ENCODE assay signal across 1 cellular context in the genomic region with DNA sequence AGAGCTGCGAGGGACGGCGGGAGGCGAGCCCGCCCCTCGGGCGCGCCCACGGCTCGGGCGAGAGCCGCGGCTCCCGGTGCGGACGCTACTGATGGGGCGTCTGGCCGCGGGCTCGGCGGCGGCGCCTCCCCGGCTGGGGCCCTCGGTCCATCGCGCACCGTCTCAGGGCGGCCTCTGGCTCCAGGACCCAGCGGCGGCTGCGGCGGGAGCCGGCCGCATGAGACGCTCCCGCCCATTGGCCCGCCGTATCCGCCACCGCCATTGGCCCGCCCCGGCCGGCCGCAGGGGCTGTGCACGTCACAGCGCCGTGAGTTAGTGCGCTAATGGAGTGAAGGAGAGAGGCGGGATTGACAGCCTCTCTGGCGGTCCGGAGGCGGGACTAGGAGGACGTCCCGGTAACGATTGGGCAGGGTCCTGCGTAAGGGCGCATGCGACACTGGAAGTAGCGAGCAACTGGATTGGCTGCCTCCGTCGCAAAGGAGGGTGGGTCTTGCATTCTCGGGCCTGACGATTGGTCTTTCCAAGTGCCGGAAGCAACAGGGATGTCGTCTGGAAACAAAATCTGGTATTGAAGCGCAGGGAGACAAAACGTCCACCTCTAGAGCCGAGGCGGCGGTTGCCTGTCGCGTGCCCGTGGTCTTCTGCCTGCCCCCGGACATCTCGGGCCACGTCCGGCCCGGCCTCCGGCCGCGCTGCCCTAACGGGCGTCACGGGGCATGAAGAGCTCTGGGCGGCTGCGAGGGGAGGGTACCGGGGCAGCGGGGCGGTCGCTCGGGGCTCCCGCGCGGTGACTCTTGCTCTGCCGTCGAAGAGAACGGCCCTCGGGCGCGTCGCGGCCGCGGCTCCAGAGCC.
A peak's percentile ranks its signal among the peaks of the same experiment; 100 is the strongest.
TF ChIP-seq lines count a peak whose summit lies in the region.

Gene ANKRD11, minus strand, starts transcription at position 176 of the 852 bp plus-strand sequence. CDS start 173,542 bp downstream, outside the sequence.

TF ChIP-seq in A549, 52 proteins besides CTCF, POLR2A, EP300 and RAD21 (continued from another document):
- peak; percentile 95 for TF ChIP-seq PBX3 (IDR thresholded peaks at IDR 0.05)
